In the genomic region with DNA sequence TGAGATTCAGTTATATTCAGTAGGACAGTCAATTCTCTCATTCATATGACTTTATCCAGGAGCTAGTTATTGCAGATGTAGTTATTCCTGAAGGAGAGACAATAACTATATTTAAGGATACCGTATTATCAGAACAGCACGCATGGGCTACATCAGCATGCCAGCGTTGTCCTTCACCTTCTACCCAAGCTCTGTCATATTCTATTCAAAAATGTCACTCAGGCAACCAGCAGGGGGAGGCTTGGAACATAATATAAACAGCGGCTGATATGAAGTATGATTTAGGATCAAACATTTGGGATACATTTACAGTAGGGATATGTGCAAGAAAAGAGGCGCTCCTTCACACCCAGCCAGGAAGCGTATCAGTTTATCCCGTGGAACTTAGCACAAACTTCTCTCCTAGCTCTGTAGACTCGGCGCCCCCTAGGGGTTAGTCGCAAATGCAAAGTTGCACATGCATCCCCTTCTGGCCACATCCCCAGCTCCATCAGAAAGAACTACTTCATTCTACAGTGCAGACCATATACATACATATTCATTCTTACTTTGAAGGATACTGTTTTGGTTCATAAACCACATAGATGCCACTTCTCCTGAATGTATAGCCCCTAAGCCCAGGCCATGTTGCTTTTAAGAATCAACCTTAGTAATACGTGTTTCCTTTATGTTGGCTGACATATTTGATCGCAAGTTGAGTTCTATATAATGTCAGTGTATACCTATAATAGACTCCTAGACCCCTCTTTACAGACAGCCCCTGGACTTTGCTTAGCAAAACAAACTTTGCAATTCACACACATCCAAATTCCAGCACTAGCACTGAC, we compare ENCODE assay signal across 8 cellular contexts.
A peak's percentile ranks its signal among the peaks of the same experiment; 100 is the strongest.
DNase-seq lines count a peak whose midpoint lies in the region; ATAC-seq and TF ChIP-seq lines count a peak whose summit lies in the region.

No MANE protein-coding gene starts in this region.

- POLR2A ChIA-PET in HEK293T (lab: Yijun Ruan, JAX) = no interaction called here

- TF ChIP-seq POLR2A in breast epithelium (IDR thresholded peaks at IDR 0.05) (no peak), right lobe of liver (IDR thresholded peaks at IDR 0.05) (no peak)

- peaks cover 3% of the 10 kb centered on the region for H3K9me3 Mint-ChIP-seq in activated CD8-positive, alpha-beta memory T cell treated with anti-CD3 and anti-CD28 coated beads, Interleukin-2, amount 10 ng/mL, durations not matched to agents 7 days and 5 days (ENCODE audit: low read depth)

- 45% methylated on average over 9 of the region's 12 CpGs for WGBS in right lobe of liver (ENCODE audit: insufficient coverage, low coverage, low lambda C conversion rate, missing lambda C conversion rate)

- DNase-seq in activated CD8-positive, alpha-beta memory T cell treated with anti-CD3 and anti-CD28 coated beads, Interleukin-2, amount 10 ng/mL, durations not matched to agents 7 days and 5 days = peak; percentile 44
- DNase-seq in activated CD8-positive, alpha-beta memory T cell treated with anti-CD3 and anti-CD28 coated beads, Interleukin-2, amount 50 U/mL, for 4 hours = no peak
- peak; percentile 18 for DNase-seq in HEK293T (ENCODE audit: extremely low spot score)
- peak; percentile 33 to 50 for DNase-seq in NCI-H524 (lab: John Stamatoyannopoulos, UW)
- no peak for DNase-seq in breast epithelium (ENCODE audit: low spot score in 2 of 2)
- peak; percentile 65 to 68 (median 65) for DNase-seq in right lobe of liver
- no peak for DNase-seq in central memory CD4-positive, alpha-beta T cell

- CTCF ChIA-PET in activated CD8-positive, alpha-beta memory T cell treated with anti-CD3 and anti-CD28 coated beads, Interleukin-2, amount 10 ng/mL, durations not matched to agents 7 days and 5 days (lab: Charles Lee) = interaction anchor here (0.9 to 1.4 kb wide), 3 partner anchors 14 to 27 kb away, joined by 4 to 5 read pairs (median 5); no protein-coding TSS in a partner anchor
- CTCF ChIA-PET in HEK293T (lab: Yijun Ruan, JAX) = interaction anchor here (0.7 kb wide), 1 partner anchor 356 kb away, joined by 3 read pairs; no protein-coding TSS in a partner anchor

- no peak overlapping the region for H3K4me3 ChIP-seq in breast epithelium
- no peak overlapping the region for H3K4me3 ChIP-seq in right lobe of liver

- H3K27me3 ChIP-seq in breast epithelium (no peaks in the 10 kb centered on the region), right lobe of liver (no peaks in the 10 kb centered on the region)

- H3K36me3 ChIP-seq in breast epithelium = no peaks in the 10 kb centered on the region
- no peaks in the 10 kb centered on the region for H3K36me3 ChIP-seq in right lobe of liver

- H3K9me3 ChIP-seq in breast epithelium (no peaks in the 10 kb centered on the region), right lobe of liver (no peaks in the 10 kb centered on the region)

- H3K27ac ChIP-seq in breast epithelium (no peak overlapping the region), right lobe of liver (no peak overlapping the region)

- H3K36me3 Mint-ChIP-seq in activated CD8-positive, alpha-beta memory T cell treated with anti-CD3 and anti-CD28 coated beads, Interleukin-2, amount 10 ng/mL, durations not matched to agents 7 days and 5 days = no peaks in the 10 kb centered on the region

- H3K27me3 Mint-ChIP-seq in activated CD8-positive, alpha-beta memory T cell treated with anti-CD3 and anti-CD28 coated beads, Interleukin-2, amount 10 ng/mL, durations not matched to agents 7 days and 5 days = no peaks in the 10 kb centered on the region

- no peaks in the 10 kb centered on the region for H3K4me1 Mint-ChIP-seq in activated CD8-positive, alpha-beta memory T cell treated with anti-CD3 and anti-CD28 coated beads, Interleukin-2, amount 10 ng/mL, durations not matched to agents 7 days and 5 days

- ATAC-seq in activated CD8-positive, alpha-beta memory T cell treated with anti-CD3 and anti-CD28 coated beads, Interleukin-2, amount 10 ng/mL, durations not matched to agents 7 days and 5 days = no peak
- ATAC-seq in right lobe of liver (peak; percentile 85 to 91 (median 88)), GM19324 (IDR thresholded peaks at IDR 0.05; ENCODE audit: low FRiP score, unreplicated experiment) (no peak)

- intact Hi-C loops in breast epithelium (cut with DNase I; ENCODE audit: low total_unique reads) (no loop called here), right lobe of liver (cut with DNase I) (no loop called here)

- H3K4me1 ChIP-seq in breast epithelium (no peaks in the 10 kb centered on the region), right lobe of liver (no peaks in the 10 kb centered on the region)

- H3K4me3 Mint-ChIP-seq in activated CD8-positive, alpha-beta memory T cell treated with anti-CD3 and anti-CD28 coated beads, Interleukin-2, amount 10 ng/mL, durations not matched to agents 7 days and 5 days = no peak overlapping the region

- TF ChIP-seq CTCF in breast epithelium (IDR thresholded peaks at IDR 0.05) (peak in 2 of 3 donors; percentile 23 to 28), right lobe of liver (IDR thresholded peaks at IDR 0.05) (peak; percentile 63 to 83 (median 76))

- H3K27ac Mint-ChIP-seq in activated CD8-positive, alpha-beta memory T cell treated with anti-CD3 and anti-CD28 coated beads, Interleukin-2, amount 10 ng/mL, durations not matched to agents 7 days and 5 days = no peak overlapping the region

TF ChIP-seq in HEK293T, 16 proteins besides CTCF, POLR2A, EP300 and RAD21:
- TF ChIP-seq FOXM1 (IDR thresholded peaks at IDR 0.05; ENCODE audit: borderline replicate concordance) (no peak), ELF4 (IDR thresholded peaks at IDR 0.05) (no peak), BHLHE40 (IDR thresholded peaks at IDR 0.05; ENCODE audit: borderline replicate concordance) (no peak), FOXK2 (IDR thresholded peaks at IDR 0.05) (no peak), LEF1 (IDR thresholded peaks at IDR 0.05; ENCODE audit: borderline replicate concordance) (no peak), SP1 (IDR thresholded peaks at IDR 0.05) (no peak), L3MBTL2 (conservative IDR thresholded peaks at IDR 0.05) (no peak), ZNF384 (IDR thresholded peaks at IDR 0.05) (no peak), NFRKB (IDR thresholded peaks at IDR 0.05) (no peak), SUZ12 (IDR thresholded peaks at IDR 0.05) (no peak), TARDBP (IDR thresholded peaks at IDR 0.05) (no peak), FOXA1 (IDR thresholded peaks at IDR 0.05) (no peak), ARNT (IDR thresholded peaks at IDR 0.05) (no peak), HDGF (IDR thresholded peaks at IDR 0.05; ENCODE audit: borderline replicate concordance) (no peak)
- TF ChIP-seq, protein P1, sequence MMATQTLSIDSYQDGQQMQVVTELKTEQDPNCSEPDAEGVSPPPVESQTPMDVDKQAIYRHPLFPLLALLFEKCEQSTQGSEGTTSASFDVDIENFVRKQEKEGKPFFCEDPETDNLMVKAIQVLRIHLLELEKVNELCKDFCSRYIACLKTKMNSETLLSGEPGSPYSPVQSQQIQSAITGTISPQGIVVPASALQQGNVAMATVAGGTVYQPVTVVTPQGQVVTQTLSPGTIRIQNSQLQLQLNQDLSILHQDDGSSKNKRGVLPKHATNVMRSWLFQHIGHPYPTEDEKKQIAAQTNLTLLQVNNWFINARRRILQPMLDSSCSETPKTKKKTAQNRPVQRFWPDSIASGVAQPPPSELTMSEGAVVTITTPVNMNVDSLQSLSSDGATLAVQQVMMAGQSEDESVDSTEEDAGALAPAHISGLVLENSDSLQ (IDR thresholded peaks at IDR 0.05) = no peak
TF ChIP-seq in HEK293T: peak in this region for 0.

Comparison
In these comparisons a context has a peak if more than half of its experiments do, and no peak if none do; other contexts are left out.
1. DNase-seq: peak in activated CD8-positive, alpha-beta memory T cell treated with anti-CD3 and anti-CD28 coated beads, Interleukin-2, amount 10 ng/mL, durations not matched to agents 7 days and 5 days (single experiment), HEK293T (single experiment), NCI-H524 (2 of 2) and right lobe of liver (3 of 3); none in activated CD8-positive, alpha-beta memory T cell treated with anti-CD3 and anti-CD28 coated beads, Interleukin-2, amount 50 U/mL, for 4 hours (single experiment), breast epithelium (0 of 2) and central memory CD4-positive, alpha-beta T cell (single experiment).
2. ATAC-seq: peak in right lobe of liver (4 of 4); none in activated CD8-positive, alpha-beta memory T cell treated with anti-CD3 and anti-CD28 coated beads, Interleukin-2, amount 10 ng/mL, durations not matched to agents 7 days and 5 days (single experiment) and GM19324 (single experiment).